In the genomic region with DNA sequence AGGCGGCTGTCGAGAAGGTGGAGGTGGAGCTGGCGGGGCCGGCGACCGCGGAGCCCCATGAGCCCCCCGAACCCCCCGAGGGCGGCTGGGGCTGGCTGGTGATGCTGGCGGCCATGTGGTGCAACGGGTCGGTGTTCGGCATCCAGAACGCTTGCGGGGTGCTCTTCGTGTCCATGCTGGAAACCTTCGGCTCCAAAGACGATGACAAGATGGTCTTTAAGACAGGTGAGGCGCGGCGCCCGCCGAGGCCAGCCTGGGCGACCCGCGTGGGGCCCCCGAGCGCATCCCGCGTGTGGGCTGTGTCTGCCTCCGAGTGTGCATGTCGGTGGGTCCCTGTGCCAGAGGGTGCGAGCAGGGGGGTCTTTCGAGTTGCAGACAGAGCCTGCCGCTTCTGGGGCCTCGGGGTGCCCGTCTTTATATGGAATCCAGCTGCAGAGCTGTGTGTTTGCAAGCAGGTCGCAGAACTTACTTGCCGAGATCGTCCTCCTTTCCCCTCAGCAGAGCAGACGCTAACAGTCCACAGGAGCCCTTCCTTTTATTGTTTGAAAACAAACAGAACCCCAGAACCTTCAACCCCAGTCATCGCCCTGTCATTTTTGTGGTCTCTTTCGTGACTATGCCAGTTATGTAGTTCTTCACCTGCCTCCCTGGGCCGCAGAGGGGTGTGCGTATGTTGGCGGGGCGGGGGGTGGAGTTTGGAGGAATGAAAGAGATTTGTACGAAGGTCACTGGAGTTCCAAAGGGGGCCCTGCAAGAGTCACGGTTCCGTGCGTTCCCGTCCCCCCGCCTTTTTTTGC, we compare ENCODE assay signal across 8 cellular contexts. TPM values are rescaled to one million over a fixed set of nuclear protein-coding genes. Genes with fewer than 3 reads are reported as not detected.
DNase-seq lines count a peak whose midpoint lies in the region; ATAC-seq and TF ChIP-seq lines count a peak whose summit lies in the region.

No MANE protein-coding gene starts in this region.

- peak overlapping the region; percentile 86 to 96 (median 94) for H3K4me3 Mint-ChIP-seq in CD8-positive, alpha-beta memory T cell
- peak overlapping the region; percentile 86 for H3K4me3 Mint-ChIP-seq in natural killer cell

- TF ChIP-seq CTCF in Loucy (conservative IDR thresholded peaks at IDR 0.05; ENCODE audit: low read length) (no peak), natural killer cell (IDR thresholded peaks at IDR 0.05) (no peak), suprapubic skin (IDR thresholded peaks at IDR 0.05) (no peak)

- peak overlapping the region; percentile 93 for H3K4me2 ChIP-seq in Loucy (ENCODE audit: low read depth, low read length, poor library complexity, severe bottlenecking)

- WGBS in suprapubic skin, result 1% methylated on average over 20 of the region's 54 CpGs

- TF ChIP-seq POLR2A in suprapubic skin (IDR thresholded peaks at IDR 0.05), result no peak

- H3K9ac ChIP-seq in Loucy (ENCODE audit: low read depth, low read length, poor library complexity, severe bottlenecking), result peak overlapping the region; percentile 83

- H3K27me3 ChIP-seq in CD8-positive, alpha-beta memory T cell (ENCODE audit: insufficient read depth, low read length, poor library complexity, severe bottlenecking), result no peaks in the 10 kb centered on the region
- no peaks in the 10 kb centered on the region for H3K27me3 ChIP-seq in Loucy (ENCODE audit: insufficient read depth, low read length, poor library complexity, severe bottlenecking)
- peaks cover 41% of the 10 kb centered on the region for H3K27me3 ChIP-seq in suprapubic skin

- peak overlapping the region; percentile 66 for H3K4me3 ChIP-seq in CD8-positive, alpha-beta memory T cell (ENCODE audit: low read length)
- H3K4me3 ChIP-seq in Loucy (ENCODE audit: low read length, poor library complexity, severe bottlenecking) (peak overlapping the region; percentile 87), suprapubic skin (peak overlapping the region; percentile 86)

- peaks cover 16% of the 10 kb centered on the region for H3K4me1 ChIP-seq in CD8-positive, alpha-beta memory T cell (ENCODE audit: insufficient read depth, low read length)
- H3K4me1 ChIP-seq in Loucy (ENCODE audit: insufficient read depth, low read length, poor library complexity, severe bottlenecking) (peaks cover 53% of the 10 kb centered on the region), suprapubic skin (peaks cover 23% of the 10 kb centered on the region)

- H3K27ac Mint-ChIP-seq in CD8-positive, alpha-beta memory T cell, result peak overlapping the region in 7 of 8 donors; percentile 22 to 94 (median 91)
- H3K27ac Mint-ChIP-seq in natural killer cell, result no peak overlapping the region

- ATAC-seq in GM21390 (IDR thresholded peaks at IDR 0.05; ENCODE audit: unreplicated experiment) (peak; percentile 14), natural killer cell (peak in 2 of 3 donors; percentile 15 to 27)

- no peaks in the 10 kb centered on the region for H3F3A ChIP-seq in Loucy (ENCODE audit: low read depth)

- CTCF ChIA-PET in CD8-positive, alpha-beta memory T cell (lab: Charles Lee), result no interaction called here

- no peak overlapping the region for H3K27ac ChIP-seq in CD8-positive, alpha-beta memory T cell (ENCODE audit: low read depth, low read length)
- peak overlapping the region; percentile 47 for H3K27ac ChIP-seq in suprapubic skin

- no peak for TF ChIP-seq EP300 in suprapubic skin (IDR thresholded peaks at IDR 0.05)

- no peaks in the 10 kb centered on the region for H3K9me2 ChIP-seq in Loucy (replicated peaks; ENCODE audit: low read depth, low read length)

- peaks cover 54% of the 10 kb centered on the region for H3K79me2 ChIP-seq in Loucy (ENCODE audit: insufficient read depth, low read length)

- no peaks in the 10 kb centered on the region for H3K9me3 Mint-ChIP-seq in CD8-positive, alpha-beta memory T cell
- no peaks in the 10 kb centered on the region for H3K9me3 Mint-ChIP-seq in natural killer cell

- POLR2A ChIA-PET in CD8-positive, alpha-beta memory T cell (lab: Charles Lee), result interaction anchor here (0.5 kb wide), 1 partner anchor 94 kb away, joined by 4 read pairs; no protein-coding TSS in a partner anchor

- intact Hi-C loops in natural killer cell (cut with micrococcal nuclease), result no loop called here

- DNase-seq in CD8-positive, alpha-beta memory T cell, result peak; percentile 11 to 87 (median 58)
- peak; percentile 52 to 55 for DNase-seq in activated CD4-positive, alpha-beta T cell treated with anti-CD3 and anti-CD28 coated beads, Interleukin-2, amount 50 U/mL, for 4 hours
- DNase-seq in effector CD4-positive, alpha-beta T cell, result peak; percentile 61
- DNase-seq in natural killer cell, result no peak
- DNase-seq in suprapubic skin (ENCODE audit: low spot score in 2 of 2), result peak in 1 of 2 donors; percentile 60
- no peak for DNase-seq in T1000 (lab: John Stamatoyannopoulos, UW)

- no peaks in the 10 kb centered on the region for H3K36me3 ChIP-seq in CD8-positive, alpha-beta memory T cell (ENCODE audit: insufficient read depth, low read length)
- no peaks in the 10 kb centered on the region for H3K36me3 ChIP-seq in Loucy (ENCODE audit: insufficient read depth, low read length)
- no peaks in the 10 kb centered on the region for H3K36me3 ChIP-seq in suprapubic skin

- H4K20me1 ChIP-seq in Loucy (ENCODE audit: insufficient read depth, low read length, poor library complexity, severe bottlenecking), result peaks cover 35% of the 10 kb centered on the region

- peaks cover 17 to 34% (median 26%) of the 10 kb centered on the region in 3 donors for H3K4me1 Mint-ChIP-seq in CD8-positive, alpha-beta memory T cell
- peaks cover 13 to 14% of the 10 kb centered on the region in 2 donors for H3K4me1 Mint-ChIP-seq in natural killer cell

- H3K9me3 ChIP-seq in CD8-positive, alpha-beta memory T cell (ENCODE audit: low read length), result no peaks in the 10 kb centered on the region
- no peaks in the 10 kb centered on the region for H3K9me3 ChIP-seq in Loucy (ENCODE audit: insufficient read depth, low read depth, low read length)
- no peaks in the 10 kb centered on the region for H3K9me3 ChIP-seq in suprapubic skin

- H2AFZ ChIP-seq in Loucy (ENCODE audit: low read length), result peak overlapping the region; percentile 53

- no peaks in the 10 kb centered on the region for H3K36me3 Mint-ChIP-seq in CD8-positive, alpha-beta memory T cell
- H3K36me3 Mint-ChIP-seq in natural killer cell, result no peaks in the 10 kb centered on the region

- peaks cover 7 to 41% of the 10 kb centered on the region in 2 donors for H3K27me3 Mint-ChIP-seq in CD8-positive, alpha-beta memory T cell
- H3K27me3 Mint-ChIP-seq in natural killer cell (ENCODE audit: low read depth in 2 of 2), result peaks cover 40 to 52% of the 10 kb centered on the region in 2 donors

RNA-seq across cellular contexts. Expression of a gene that starts 0.8 kb away (rescaled TPM):
- total RNA-seq in CD8-positive, alpha-beta memory T cell, result 1 to 10 TPM; 3.3 to 3.5 TPM
- 2.2 TPM for polyA plus RNA-seq in CD8-positive, alpha-beta memory T cell
- total RNA-seq in natural killer cell (under 1 TPM; 0.05 to 0.53 (median 0.18) TPM), suprapubic skin (10 to 100 TPM; 23.1 to 73.5 (median 35.9) TPM)

Comparison
In these comparisons a context has a peak if more than half of its experiments do, and no peak if none do; other contexts are left out.
1. DNase-seq: peak in CD8-positive, alpha-beta memory T cell (5 of 5), activated CD4-positive, alpha-beta T cell treated with anti-CD3 and anti-CD28 coated beads, Interleukin-2, amount 50 U/mL, for 4 hours (2 of 2) and effector CD4-positive, alpha-beta T cell (single experiment); none in natural killer cell (single experiment) and T1000 (single experiment).
2. H3K27ac Mint-ChIP-seq: peak in CD8-positive, alpha-beta memory T cell (7 of 8); none in natural killer cell (0 of 2).
3. RNA of a gene that starts 0.8 kb away (total RNA-seq): 23.1 to 73.5 TPM in suprapubic skin; 3.3 to 3.5 TPM in CD8-positive, alpha-beta memory T cell and 0.05 to 0.53 TPM in natural killer cell; every median in the first group is over 4 times any median in the second.
4. Peak in every context shown above with its lines, with median percentiles within 50 percentile points of each other: H3K4me3 ChIP-seq.